Comparison of ENCODE assay signal across 15 cellular contexts in the genomic region with DNA sequence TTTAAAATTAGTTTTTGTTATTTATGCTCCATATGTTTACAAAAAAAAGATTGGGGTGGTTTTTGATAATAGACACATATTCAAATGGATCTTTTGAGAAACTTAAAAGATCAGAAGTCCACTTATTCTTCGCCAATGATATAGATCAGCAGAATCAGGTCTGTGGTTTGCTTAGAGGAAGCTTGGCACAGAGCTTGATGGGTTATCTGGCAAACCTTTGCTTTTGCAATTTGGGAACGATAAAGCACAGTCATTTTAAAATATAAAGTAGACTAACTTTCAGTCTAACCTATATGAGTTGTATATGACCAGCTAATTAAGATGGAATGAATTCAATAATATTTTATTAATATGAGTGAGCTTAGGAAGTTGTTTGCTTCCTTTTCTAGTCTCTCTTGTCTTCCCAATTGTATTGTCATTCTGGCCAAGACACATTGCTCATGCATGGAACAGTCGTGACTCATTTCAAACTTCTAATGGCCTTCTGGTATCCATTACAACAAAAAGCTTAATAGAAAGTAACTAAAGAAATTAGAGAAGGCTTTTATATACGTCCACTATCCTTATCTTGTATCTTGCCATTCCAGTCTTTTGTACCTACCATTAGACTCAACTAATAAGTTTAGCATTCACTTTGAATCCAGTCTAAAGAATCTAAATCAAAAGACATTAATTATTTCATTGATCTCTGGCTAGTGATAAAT.
DNase-seq lines count a peak whose midpoint lies in the region; ATAC-seq, FAIRE-seq and TF ChIP-seq lines count a peak whose summit lies in the region.
"Had no signal": no experiment of that assay in that cellular context is flagged by ENCODE, and none has a peak within 500 bp of the region (broad histone marks: within the 10 kb centered on the region; RNA-seq: fewer than 3 reads in every experiment).

No MANE protein-coding gene starts in this region.

- H3K79me1 ChIP-seq in mesenchymal stem cell (replicated peaks; ENCODE audit: low read length, poor library complexity, severe bottlenecking) = no peaks in the 10 kb centered on the region

- H2BK5ac ChIP-seq in mesenchymal stem cell (ENCODE audit: low read depth, low read length, poor library complexity, severe bottlenecking) = no peak overlapping the region

- no peak overlapping the region for H4K8ac ChIP-seq in mesenchymal stem cell (ENCODE audit: low read length)

- H4K91ac ChIP-seq in mesenchymal stem cell (ENCODE audit: low read length) = no peak overlapping the region

- 17% methylated on average over 3 of the region's 4 CpGs for WGBS in mesenchymal stem cell

- no peak overlapping the region for H3K27ac ChIP-seq in mesenchymal stem cell (ENCODE audit: low read length, poor library complexity, severe bottlenecking)
- H3K27ac ChIP-seq: colonic mucosa, gastroesophageal sphincter, spleen had no signal

- no peak overlapping the region for H3K4ac ChIP-seq in mesenchymal stem cell (ENCODE audit: low read depth in 1 of 2, low read length in 2 of 2)

- peaks cover 4% of the 10 kb centered on the region for H3K4me1 ChIP-seq in mesenchymal stem cell (ENCODE audit: control insufficient read depth, insufficient read depth, low read depth, low read length)
- H3K4me1 ChIP-seq: colonic mucosa, spleen had no signal

- intact Hi-C loops in Calu3 (cut with micrococcal nuclease; ENCODE audit: unreplicated experiment) = loop anchor here (2.0 to 10.0 kb wide), 2 partner anchors 113 to 679 kb away; no protein-coding TSS in a partner anchor

- TF ChIP-seq CTCF in Calu3 (IDR thresholded peaks at IDR 0.05; ENCODE audit: unreplicated experiment) (no peak), bronchial epithelial cell (IDR thresholded peaks at IDR 0.05; ENCODE audit: insufficient read depth, low read length, severe bottlenecking) (no peak), endothelial cell (IDR thresholded peaks at IDR 0.05; ENCODE audit: unreplicated experiment) (no peak)

- H3K27ac Mint-ChIP-seq in Calu3 (ENCODE audit: unreplicated experiment) (peak overlapping the region; percentile 96), endothelial cell (ENCODE audit: unreplicated experiment) (no peak overlapping the region)

- H3K36me3 ChIP-seq in bronchial epithelial cell (ENCODE audit: control insufficient read depth, insufficient read depth, low read length) (no peaks in the 10 kb centered on the region), mesenchymal stem cell (ENCODE audit: control insufficient read depth in 1 of 2, insufficient read depth in 2 of 2, low read depth in 1 of 2, low read length in 2 of 2) (no peaks in the 10 kb centered on the region)
- H3K36me3 ChIP-seq: colonic mucosa, gastroesophageal sphincter, spleen had no signal

- H3K27me3 Mint-ChIP-seq in Calu3 (ENCODE audit: unreplicated experiment) (no peaks in the 10 kb centered on the region), endothelial cell (ENCODE audit: unreplicated experiment) (no peaks in the 10 kb centered on the region)

- peaks cover 62% of the 10 kb centered on the region for H3K4me1 Mint-ChIP-seq in Calu3 (ENCODE audit: low read depth, unreplicated experiment)
- H3K4me1 Mint-ChIP-seq in endothelial cell (ENCODE audit: unreplicated experiment) = peaks cover 11% of the 10 kb centered on the region

- H3K4me3 ChIP-seq in bronchial epithelial cell (ENCODE audit: low read depth, low read length) (no peak overlapping the region), mesenchymal stem cell (ENCODE audit: insufficient read depth in 1 of 2, low read depth in 1 of 2, low read length in 2 of 2) (peak overlapping the region in 1 of 2 experiments; percentile 40)
- H3K4me3 ChIP-seq: colonic mucosa, gastroesophageal sphincter, spleen had no signal

- no peak overlapping the region for H2BK120ac ChIP-seq in mesenchymal stem cell (ENCODE audit: low read depth, low read length)

- no peak overlapping the region for H2BK15ac ChIP-seq in mesenchymal stem cell (ENCODE audit: low read depth, poor library complexity, severe bottlenecking)

- H3K14ac ChIP-seq in mesenchymal stem cell (ENCODE audit: low read length in 2 of 2) = no peak overlapping the region

- CTCF ChIA-PET in Calu3 (lab: Charles Lee) = interaction anchor here (1.4 kb wide), 1 partner anchor 128 kb away, joined by 4 read pairs; no protein-coding TSS in a partner anchor

- BruUV-seq in Calu3 (replicated peaks; lab: Mats Ljungman, UMichigan) = no TSS peak

- H3K9ac ChIP-seq in mesenchymal stem cell (ENCODE audit: low read length) = peak overlapping the region; percentile 20

- no peak overlapping the region for H3K18ac ChIP-seq in mesenchymal stem cell (ENCODE audit: low read depth in 1 of 2, low read length in 2 of 2)

- no peak overlapping the region for H2AK5ac ChIP-seq in mesenchymal stem cell (ENCODE audit: low read length, severe bottlenecking)

- ATAC-seq in GM21528 (IDR thresholded peaks at IDR 0.05; ENCODE audit: low FRiP score, unreplicated experiment) = no peak
- ATAC-seq: gastroesophageal sphincter had no signal

- no peak overlapping the region for H3K4me2 ChIP-seq in mesenchymal stem cell (ENCODE audit: low read length, poor library complexity, severe bottlenecking)

- H3K36me3 Mint-ChIP-seq in Calu3 (ENCODE audit: insufficient read depth, unreplicated experiment) = peaks cover 31% of the 10 kb centered on the region
- H3K36me3 Mint-ChIP-seq in endothelial cell (ENCODE audit: low read depth, unreplicated experiment) = no peaks in the 10 kb centered on the region

- H3K9me3 Mint-ChIP-seq in Calu3 (ENCODE audit: low read depth, unreplicated experiment) = peaks cover 3% of the 10 kb centered on the region
- no peaks in the 10 kb centered on the region for H3K9me3 Mint-ChIP-seq in endothelial cell (ENCODE audit: unreplicated experiment)

- H2BK12ac ChIP-seq in mesenchymal stem cell (ENCODE audit: low read length in 2 of 2) = no peak overlapping the region

- no peaks in the 10 kb centered on the region for H3K27me3 ChIP-seq in bronchial epithelial cell (ENCODE audit: control insufficient read depth, insufficient read depth, low read length)
- H3K27me3 ChIP-seq in mesenchymal stem cell (ENCODE audit: control insufficient read depth in 1 of 2, insufficient read depth in 1 of 2, low read length in 2 of 2) = no peaks in the 10 kb centered on the region
- H3K27me3 ChIP-seq: colonic mucosa, gastroesophageal sphincter, spleen had no signal

- no peaks in the 10 kb centered on the region for H3K9me3 ChIP-seq in mesenchymal stem cell (ENCODE audit: control insufficient read depth, low read length)
- H3K9me3 ChIP-seq: colonic mucosa, gastroesophageal sphincter, spleen had no signal

- FAIRE-seq in bronchial epithelial cell (lab: Jason Lieb, UNC) = no peak

- DNase-seq in Calu3 = no peak
- peak; percentile 19 for DNase-seq in NCI-H226
- peak; percentile 86 for DNase-seq in bronchial epithelial cell (ENCODE audit: low read depth)
- DNase-seq in mesenchymal stem cell = peak; percentile 70
- DNase-seq in stimulated activated CD4-positive, alpha-beta T cell treated with anti-CD3 and anti-CD28 coated beads, Interleukin-4, amount 100 ng/mL, for 24 hours = no peak
- DNase-seq in ecto neural progenitor cell (ENCODE audit: low spot score) = no peak
- DNase-seq in endothelial cell (ENCODE audit: low spot score) = no peak
- DNase-seq: activated CD4-positive, alpha-beta T cell treated with anti-CD3 and anti-CD28 coated beads for 4 hours; colonic mucosa; NCI-H187 treated with DMSO at 0.1 percent for 48 hours; NCI-H526; nucleus accumbens; spleen had no signal

- H2AFZ ChIP-seq in mesenchymal stem cell (ENCODE audit: low read depth, low read length) = no peak overlapping the region

- H3K4me3 Mint-ChIP-seq in Calu3 (ENCODE audit: low read depth, unreplicated experiment) (peak overlapping the region; percentile 43), endothelial cell (ENCODE audit: unreplicated experiment) (no peak overlapping the region)

- H3K23ac ChIP-seq in mesenchymal stem cell (ENCODE audit: low read length in 2 of 2) = no peak overlapping the region

Comparison
In these comparisons a context has a peak if more than half of its experiments do, and no peak if none do; other contexts are left out.
1. DNase-seq: peak in NCI-H226 (single experiment), bronchial epithelial cell (single experiment) and mesenchymal stem cell (single experiment); none in Calu3 (single experiment), stimulated activated CD4-positive, alpha-beta T cell treated with anti-CD3 and anti-CD28 coated beads, Interleukin-4, amount 100 ng/mL, for 24 hours (single experiment), ecto neural progenitor cell (single experiment) and endothelial cell (single experiment).